6 cellular contexts compared by ENCODE assay signal in the genomic region with DNA sequence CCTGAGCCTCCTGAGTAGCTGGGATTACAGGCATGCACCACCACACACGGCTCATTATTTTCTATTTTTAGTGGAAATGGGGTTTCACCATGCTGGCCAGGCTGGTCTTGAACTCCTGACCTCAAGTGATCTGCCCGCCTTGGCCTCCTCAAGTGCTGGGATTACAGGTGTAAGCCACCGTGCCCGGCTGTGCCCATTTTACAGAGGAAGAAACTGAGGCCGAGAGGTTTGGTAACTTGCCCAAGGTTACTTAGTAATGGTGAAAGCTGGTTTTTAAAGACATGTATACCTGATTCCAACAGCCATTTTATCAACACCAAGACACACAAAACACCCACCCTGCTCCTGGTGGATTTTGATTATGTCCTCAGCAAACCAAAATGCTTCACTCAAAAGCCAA.
"Had no signal": no experiment of that assay in that cellular context is flagged by ENCODE, and none has a peak within 500 bp of the region (broad histone marks: within the 10 kb centered on the region; RNA-seq: fewer than 3 reads in every experiment).

No MANE protein-coding gene starts in this region.

- DNase-seq: IMR-90, KG1 had no signal

- H3K4me2 ChIP-seq: KMS-11 had no signal

- FAIRE-seq: HTR-8/SVneo had no signal

- H3K9me3 Mint-ChIP-seq: IgD-negative memory B cell had no signal

- H3K9ac ChIP-seq: KMS-11 had no signal

- H3K27ac Mint-ChIP-seq: IgD-negative memory B cell had no signal

- H3K4me1 Mint-ChIP-seq: IgD-negative memory B cell had no signal

- H3K4me3 Mint-ChIP-seq: IgD-negative memory B cell had no signal

- H3K27me3 Mint-ChIP-seq: IgD-negative memory B cell had no signal

- H3K27ac ChIP-seq: HL-60, KMS-11 had no signal
